ENCODE assay signal across 21 cellular contexts in the genomic region with DNA sequence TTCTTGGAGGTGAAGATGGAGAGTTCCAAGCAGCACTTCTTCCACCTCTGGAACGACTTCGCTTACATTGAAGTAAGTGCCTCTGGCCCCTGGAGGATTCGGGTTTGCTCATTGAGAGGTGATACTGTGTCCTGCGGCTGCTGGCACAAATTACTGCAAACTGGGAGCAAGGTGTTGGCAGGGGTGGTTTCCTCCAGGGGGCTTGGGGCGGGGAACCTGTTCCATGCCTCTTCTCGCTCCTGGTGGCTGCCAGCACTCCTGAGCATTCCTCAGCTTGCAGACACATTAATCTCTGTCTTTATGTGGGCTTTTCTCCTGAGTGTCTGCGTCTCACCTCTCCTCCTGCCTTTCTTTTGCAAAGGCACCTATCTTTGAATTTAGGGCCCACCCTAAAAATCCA.
"Had no signal": no experiment of that assay in that cellular context is flagged by ENCODE, and none has a peak within 500 bp of the region (broad histone marks: within the 10 kb centered on the region; RNA-seq: fewer than 3 reads in every experiment).

No MANE protein-coding gene starts in this region.

- ATAC-seq: HepG2, K562, T-cell had no signal

- H3K27ac ChIP-seq: KMS-11 had no signal

- H3K4me2 ChIP-seq: KMS-11, SK-N-SH had no signal

- H3K9ac ChIP-seq: KMS-11, SK-N-SH had no signal

- DNase-seq: NCI-H1092, NCI-H1105 treated with DMSO at 0.1 percent for 48 hours, NCI-H1417 treated with DMSO at 0.1 percent for 48 hours, NCI-H187, NCI-H2029, NCI-H2081 treated with DMSO at 0.1 percent for 48 hours, NCI-H2171, NCI-H226, NCI-H446, NCI-H510A, NCI-H524 treated with DMSO at 0.1 percent for 48 hours, NCI-H69, NCI-H774, RPMI8226, SHP77, SK-N-SH, SW 1271, T-cell had no signal

- H3K9me3 ChIP-seq: SK-N-SH had no signal

- H3K4me3 ChIP-seq: K562 had no signal

- H3K9me2 ChIP-seq: SK-N-SH had no signal
